15 cellular contexts compared by ENCODE assay signal in the genomic region with DNA sequence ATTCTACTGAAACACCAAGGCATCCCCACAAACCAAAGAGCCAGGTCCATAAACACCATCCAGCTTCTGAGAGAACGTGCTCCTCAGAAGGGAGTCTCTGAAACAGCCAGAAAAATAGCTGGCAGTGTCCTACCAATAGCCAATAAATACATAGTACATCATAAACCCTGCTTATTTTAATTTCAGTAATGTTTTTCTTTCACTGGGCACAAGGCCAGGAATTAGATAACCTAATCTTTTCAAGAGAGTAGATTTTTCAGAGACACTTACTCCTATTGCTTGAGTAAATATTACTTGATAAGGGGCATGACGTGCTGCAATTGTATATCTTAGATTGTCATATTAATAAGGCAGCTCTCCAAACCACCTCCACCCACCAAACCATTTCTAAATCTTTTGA.
DNase-seq lines count a peak whose midpoint lies in the region; ATAC-seq and TF ChIP-seq lines count a peak whose summit lies in the region.
"Had no signal": no experiment of that assay in that cellular context is flagged by ENCODE, and none has a peak within 500 bp of the region (broad histone marks: within the 10 kb centered on the region; RNA-seq: fewer than 3 reads in every experiment).

No MANE protein-coding gene starts in this region.

- peak overlapping the region; percentile 44 for H3K27ac ChIP-seq in VCaP

- no peak for ATAC-seq in GM21825 (IDR thresholded peaks at IDR 0.05; ENCODE audit: unreplicated experiment)
- ATAC-seq: T-helper 17 cell had no signal

- TF ChIP-seq CTCF in VCaP (conservative IDR thresholded peaks at IDR 0.05), result no peak

- DNase-seq in NCI-H1105 (lab: John Stamatoyannopoulos, UW), result peak; percentile 9
- DNase-seq in NCI-H146 treated with DMSO at 0.1 percent for 48 hours (lab: John Stamatoyannopoulos, UW; ENCODE audit: unreplicated experiment), result peak; percentile 39
- peak; percentile 15 for DNase-seq in iris pigment epithelial cell (ENCODE audit: low read depth)
- DNase-seq in NCI-H1092 treated with DMSO at 0.1 percent for 48 hours (lab: John Stamatoyannopoulos, UW), result no peak
- no peak for DNase-seq in stimulated activated CD4-positive, alpha-beta T cell treated with anti-CD3 and anti-CD28 coated beads, Interleukin-1b, Interleukin-23, amount 100 ng/mL, for 48 hours
- no peak for DNase-seq in activated CD4-positive, alpha-beta T cell treated with anti-CD3 and anti-CD28 coated beads, Interleukin-2, amount 50 U/mL, for 48 hours
- DNase-seq: CD4-positive, CD25-positive, alpha-beta regulatory T cell; EL; NCI-H1092; NCI-H2171; NK-92 treated with Interleukin-12 subunit alpha and Interleukin-12 subunit beta, amount 100 ng/mL, for 24 hours; SHP77 treated with DMSO at 0.1 percent for 48 hours; T-helper 17 cell had no signal

Comparison
In these comparisons a context has a peak if more than half of its experiments do, and no peak if none do; other contexts are left out.
1. DNase-seq: peak in NCI-H1105 (single experiment), NCI-H146 treated with DMSO at 0.1 percent for 48 hours (single experiment) and iris pigment epithelial cell (single experiment); none in NCI-H1092 treated with DMSO at 0.1 percent for 48 hours (single experiment), stimulated activated CD4-positive, alpha-beta T cell treated with anti-CD3 and anti-CD28 coated beads, Interleukin-1b, Interleukin-23, amount 100 ng/mL, for 48 hours (single experiment) and activated CD4-positive, alpha-beta T cell treated with anti-CD3 and anti-CD28 coated beads, Interleukin-2, amount 50 U/mL, for 48 hours (0 of 2).